Comparison of ENCODE assay signal across 15 cellular contexts in the genomic region with DNA sequence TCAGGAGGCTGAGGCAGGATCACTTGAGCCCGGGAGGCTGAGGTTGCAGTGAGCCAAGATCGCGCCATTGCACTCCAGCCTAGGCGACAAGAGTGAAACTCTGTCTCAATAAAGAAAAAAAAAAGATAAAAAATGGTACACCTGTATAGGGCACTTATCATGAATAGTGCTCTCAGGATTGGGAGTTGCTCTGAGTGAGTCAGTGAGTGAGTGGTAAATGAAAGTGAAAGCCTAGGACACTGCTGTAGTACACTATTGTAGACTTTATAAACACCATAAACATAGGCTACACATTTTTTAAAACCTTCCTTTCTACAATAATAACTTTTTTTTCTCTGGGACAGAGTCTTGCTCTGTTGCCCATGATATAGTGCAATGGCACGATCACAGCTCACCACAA. TPM values are rescaled to one million over a fixed set of nuclear protein-coding genes. Genes with fewer than 3 reads are reported as not detected.
A peak's percentile ranks its signal among the peaks of the same experiment; 100 is the strongest.
DNase-seq lines count a peak whose midpoint lies in the region; ATAC-seq, FAIRE-seq and TF ChIP-seq lines count a peak whose summit lies in the region.
"Had no signal": no experiment of that assay in that cellular context is flagged by ENCODE, and none has a peak within 500 bp of the region (broad histone marks: within the 10 kb centered on the region; RNA-seq: fewer than 3 reads in every experiment).

No MANE protein-coding gene starts in this region.

- CTCF ChIA-PET in activated CD8-positive, alpha-beta memory T cell treated with anti-CD3 and anti-CD28 coated beads, Interleukin-2, amount 10 ng/mL, durations not matched to agents 7 days and 5 days (lab: Charles Lee) = interaction anchor here (1.1 kb wide), 1 partner anchor 10 kb away, joined by 5 read pairs; no protein-coding TSS in a partner anchor

- H3K4me1 ChIP-seq in small intestine (ENCODE audit: control insufficient read depth in 2 of 2, insufficient read depth in 1 of 2, low read depth in 1 of 2, low read length in 1 of 2) = no peaks in the 10 kb centered on the region
- H3K4me1 ChIP-seq: pancreas had no signal

- no peak for DNase-seq in activated CD8-positive, alpha-beta memory T cell treated with anti-CD3 and anti-CD28 coated beads, Interleukin-2, amount 10 ng/mL, durations not matched to agents 7 days and 5 days
- DNase-seq in activated CD8-positive, alpha-beta memory T cell treated with anti-CD3 and anti-CD28 coated beads, Interleukin-2, amount 50 U/mL, for 4 hours = no peak
- DNase-seq in activated T-helper 1 cell treated with anti-CD3 and anti-CD28 coated beads, Interleukin-12 subunit alpha, Interleukin-12 subunit beta, Interleukin-2, Interleukin-4 antibody, amounts not matched to agents 30 ng/mL and 10 ng/mL and 1 ng/mL, durations not matched to agents 14 hours and 24 hours and 36 hours (ENCODE audit: low spot score) = no peak
- DNase-seq in small intestine (peak; percentile 83), GM20000 (ENCODE audit: low spot score) (no peak), GM10266 (ENCODE audit: extremely low spot score) (no peak), NCI-H226 (no peak)
- DNase-seq: activated CD8-positive, alpha-beta memory T cell treated with anti-CD3 and anti-CD28 coated beads for 24 hours; Calu3; NCI-H1417 treated with DMSO at 0.1 percent for 48 hours; NCI-H510A treated with DMSO at 0.1 percent for 48 hours; pancreas had no signal

- H3K27me3 Mint-ChIP-seq in activated CD8-positive, alpha-beta memory T cell treated with anti-CD3 and anti-CD28 coated beads, Interleukin-2, amount 10 ng/mL, durations not matched to agents 7 days and 5 days = no peaks in the 10 kb centered on the region
- H3K27me3 Mint-ChIP-seq in activated T-helper 1 cell treated with anti-CD3 and anti-CD28 coated beads, Interleukin-12 subunit alpha, Interleukin-12 subunit beta, Interleukin-2, Interleukin-4 antibody, amounts not matched to agents 30 ng/mL and 10 ng/mL and 1 ng/mL, durations not matched to agents 14 hours and 24 hours and 36 hours (ENCODE audit: insufficient read depth) = no peaks in the 10 kb centered on the region

- peaks cover 30% of the 10 kb centered on the region for H3K36me3 Mint-ChIP-seq in activated CD8-positive, alpha-beta memory T cell treated with anti-CD3 and anti-CD28 coated beads, Interleukin-2, amount 10 ng/mL, durations not matched to agents 7 days and 5 days
- peaks cover 15% of the 10 kb centered on the region for H3K36me3 Mint-ChIP-seq in activated T-helper 1 cell treated with anti-CD3 and anti-CD28 coated beads, Interleukin-12 subunit alpha, Interleukin-12 subunit beta, Interleukin-2, Interleukin-4 antibody, amounts not matched to agents 30 ng/mL and 10 ng/mL and 1 ng/mL, durations not matched to agents 14 hours and 24 hours and 36 hours (ENCODE audit: low read depth)

- H3K4me3 Mint-ChIP-seq in activated CD8-positive, alpha-beta memory T cell treated with anti-CD3 and anti-CD28 coated beads, Interleukin-2, amount 10 ng/mL, durations not matched to agents 7 days and 5 days = peak overlapping the region; percentile 29
- peak overlapping the region; percentile 16 for H3K4me3 Mint-ChIP-seq in activated T-helper 1 cell treated with anti-CD3 and anti-CD28 coated beads, Interleukin-12 subunit alpha, Interleukin-12 subunit beta, Interleukin-2, Interleukin-4 antibody, amounts not matched to agents 30 ng/mL and 10 ng/mL and 1 ng/mL, durations not matched to agents 14 hours and 24 hours and 36 hours

- ATAC-seq in activated CD8-positive, alpha-beta memory T cell treated with anti-CD3 and anti-CD28 coated beads, Interleukin-2, amount 10 ng/mL, durations not matched to agents 7 days and 5 days = peak; percentile 98
- peak; percentile 80 for ATAC-seq in HG02588 (IDR thresholded peaks at IDR 0.05; ENCODE audit: unreplicated experiment)
- ATAC-seq: K562 had no signal

- no peak for FAIRE-seq in small intestine (lab: Jason Lieb, UNC)
- FAIRE-seq: K562, pancreas, RCC 7860 had no signal

- WGBS in small intestine, 3 donors = 33 to 70% (median 45%) methylated on average over 5 of the region's 5 CpGs

- no peaks in the 10 kb centered on the region for H3K27me3 ChIP-seq in small intestine (ENCODE audit: control insufficient read depth in 2 of 2, insufficient read depth in 2 of 2, low read length in 2 of 2)
- H3K27me3 ChIP-seq: pancreas had no signal

- peaks cover 0 to 3% of the 10 kb centered on the region in 2 donors for H3K36me3 ChIP-seq in small intestine (ENCODE audit: control insufficient read depth in 2 of 2, insufficient read depth in 2 of 2, low read length in 2 of 2)

- peak overlapping the region; percentile 31 to 48 for H3K27ac ChIP-seq in small intestine (ENCODE audit: low read depth in 1 of 2, low read length in 1 of 2)
- H3K27ac ChIP-seq: pancreas had no signal

- no peaks in the 10 kb centered on the region for H3K9me3 Mint-ChIP-seq in activated CD8-positive, alpha-beta memory T cell treated with anti-CD3 and anti-CD28 coated beads, Interleukin-2, amount 10 ng/mL, durations not matched to agents 7 days and 5 days (ENCODE audit: low read depth)
- no peaks in the 10 kb centered on the region for H3K9me3 Mint-ChIP-seq in activated T-helper 1 cell treated with anti-CD3 and anti-CD28 coated beads, Interleukin-12 subunit alpha, Interleukin-12 subunit beta, Interleukin-2, Interleukin-4 antibody, amounts not matched to agents 30 ng/mL and 10 ng/mL and 1 ng/mL, durations not matched to agents 14 hours and 24 hours and 36 hours

- peaks cover 12% of the 10 kb centered on the region for H3K4me1 Mint-ChIP-seq in activated CD8-positive, alpha-beta memory T cell treated with anti-CD3 and anti-CD28 coated beads, Interleukin-2, amount 10 ng/mL, durations not matched to agents 7 days and 5 days
- H3K4me1 Mint-ChIP-seq in activated T-helper 1 cell treated with anti-CD3 and anti-CD28 coated beads, Interleukin-12 subunit alpha, Interleukin-12 subunit beta, Interleukin-2, Interleukin-4 antibody, amounts not matched to agents 30 ng/mL and 10 ng/mL and 1 ng/mL, durations not matched to agents 14 hours and 24 hours and 36 hours (ENCODE audit: low read depth) = peaks cover 21% of the 10 kb centered on the region

- no peak for TF ChIP-seq CTCF in GM20000 (IDR thresholded peaks at IDR 0.05; ENCODE audit: extremely low read depth, missing control alignments)
- TF ChIP-seq CTCF in GM10266 (IDR thresholded peaks at IDR 0.05; ENCODE audit: control insufficient read depth, insufficient read depth, low read depth, missing control alignments) = no peak

- intact Hi-C loops in activated T-helper 1 cell treated with anti-CD3 and anti-CD28 coated beads, Interleukin-12 subunit alpha, Interleukin-12 subunit beta, Interleukin-2, Interleukin-4 antibody, amounts not matched to agents 30 ng/mL and 10 ng/mL and 1 ng/mL, durations not matched to agents 14 hours and 24 hours and 36 hours (cut with micrococcal nuclease) = loop anchor here (5.0 kb wide), 1 partner anchor 40 kb away; no protein-coding TSS in a partner anchor

- no peak overlapping the region for H3K4me3 ChIP-seq in small intestine (ENCODE audit: low read depth in 1 of 2, low read length in 2 of 2)
- H3K4me3 ChIP-seq: K562, pancreas had no signal

- no peaks in the 10 kb centered on the region for H3K9me3 ChIP-seq in small intestine (ENCODE audit: control insufficient read depth, low read depth)
- H3K9me3 ChIP-seq: pancreas had no signal

- peak overlapping the region; percentile 71 for H3K27ac Mint-ChIP-seq in activated CD8-positive, alpha-beta memory T cell treated with anti-CD3 and anti-CD28 coated beads, Interleukin-2, amount 10 ng/mL, durations not matched to agents 7 days and 5 days
- H3K27ac Mint-ChIP-seq in activated T-helper 1 cell treated with anti-CD3 and anti-CD28 coated beads, Interleukin-12 subunit alpha, Interleukin-12 subunit beta, Interleukin-2, Interleukin-4 antibody, amounts not matched to agents 30 ng/mL and 10 ng/mL and 1 ng/mL, durations not matched to agents 14 hours and 24 hours and 36 hours = peak overlapping the region; percentile 14

RNA-seq across cellular contexts. Expression of gene PHTF1, which starts 16.8 kb away (rescaled TPM):
- 10 to 100 TPM; 27.8 to 30.4 TPM for total RNA-seq in activated CD8-positive, alpha-beta memory T cell treated with anti-CD3 and anti-CD28 coated beads, Interleukin-2, amount 10 ng/mL, durations not matched to agents 7 days and 5 days
- total RNA-seq in activated T-helper 1 cell treated with anti-CD3 and anti-CD28 coated beads, Interleukin-12 subunit alpha, Interleukin-12 subunit beta, Interleukin-2, Interleukin-4 antibody, amounts not matched to agents 30 ng/mL and 10 ng/mL and 1 ng/mL, durations not matched to agents 14 hours and 24 hours and 36 hours = 14.7 and 16.6 TPM in 2 replicates
- 1 to 10 TPM in 2 of 3 donors, under 1 TPM in 1; 0.67 to 5.0 (median 2.7) TPM for polyA plus RNA-seq in small intestine
